Comparison of ENCODE assay signal across 8 cellular contexts in the genomic region with DNA sequence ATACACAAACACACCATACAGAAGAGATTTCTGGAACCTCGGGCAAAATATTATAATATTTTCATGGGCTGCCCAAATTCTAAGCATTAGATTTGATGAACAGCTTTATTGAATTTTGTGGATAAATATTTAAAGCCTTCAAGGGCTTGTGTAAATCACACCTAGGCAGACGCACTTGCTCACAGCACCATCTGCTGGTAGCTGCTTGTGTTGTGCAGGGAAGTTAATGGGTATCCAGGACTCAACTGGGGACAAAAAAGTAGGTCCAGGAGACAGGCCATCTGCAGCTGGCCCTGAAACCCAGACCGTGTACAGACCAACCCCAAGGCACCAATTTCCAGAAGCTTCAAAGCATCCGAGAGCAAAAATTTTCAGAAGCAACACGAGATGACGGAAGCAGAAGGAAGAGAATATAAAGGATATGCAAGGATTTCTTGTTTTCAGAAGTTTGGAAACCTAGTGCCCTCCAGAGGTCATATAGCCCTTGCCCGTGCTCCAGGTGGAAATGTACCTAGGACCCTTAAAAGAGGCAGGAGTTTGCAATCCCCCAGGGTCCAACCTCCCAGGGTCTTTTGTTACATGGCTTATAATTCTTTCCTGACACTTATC.
DNase-seq lines count a peak whose midpoint lies in the region; ATAC-seq and TF ChIP-seq lines count a peak whose summit lies in the region.

No MANE protein-coding gene starts in this region.

- H3K36me3 ChIP-seq in CD4-positive, alpha-beta memory T cell (ENCODE audit: insufficient read depth, low read length): no peaks in the 10 kb centered on the region

- CTCF ChIA-PET in CD4-positive, alpha-beta memory T cell (lab: Charles Lee; ENCODE audit: partially characterized antibody): interaction anchor here (0.6 to 2.3 kb wide), 3 partner anchors 8 to 16 kb away, joined by 3 to 7 read pairs (median 4); no protein-coding TSS in a partner anchor

- no peak overlapping the region for H3K27ac ChIP-seq in dorsolateral prefrontal cortex
- H3K27ac ChIP-seq in CD4-positive, alpha-beta memory T cell (ENCODE audit: low read depth, low read length): no peak overlapping the region

- H3K27ac Mint-ChIP-seq in type B pancreatic cell: no peak overlapping the region
- no peak overlapping the region for H3K27ac Mint-ChIP-seq in CD4-positive, alpha-beta memory T cell

- ATAC-seq in GM19467 (IDR thresholded peaks at IDR 0.05; ENCODE audit: unreplicated experiment): peak; percentile 57

- no peaks in the 10 kb centered on the region for H3K36me3 Mint-ChIP-seq in type B pancreatic cell
- H3K36me3 Mint-ChIP-seq in CD4-positive, alpha-beta memory T cell: no peaks in the 10 kb centered on the region

- intact Hi-C loops in dorsolateral prefrontal cortex (cut with DNase I): loop anchor here (2.0 to 5.0 kb wide), 3 partner anchors 720 to 845 kb away; no protein-coding TSS in a partner anchor
- intact Hi-C loops in CD4-positive, alpha-beta memory T cell (cut with micrococcal nuclease): loop anchor here (5.0 kb wide), 1 partner anchor 720 kb away; no protein-coding TSS in a partner anchor

- H3K9me3 ChIP-seq in CD4-positive, alpha-beta memory T cell (ENCODE audit: control insufficient read depth in 1 of 2, low read length in 2 of 2): no peaks in the 10 kb centered on the region

- H3K27me3 ChIP-seq in dorsolateral prefrontal cortex: peaks cover 0 to 2% (median 0%) of the 10 kb centered on the region in 45 donors
- H3K27me3 ChIP-seq in CD4-positive, alpha-beta memory T cell (ENCODE audit: insufficient read depth, low read length): no peaks in the 10 kb centered on the region

- H3K4me1 Mint-ChIP-seq in type B pancreatic cell (ENCODE audit: unreplicated experiment): no peaks in the 10 kb centered on the region
- peaks cover 0 to 2% (median 0%) of the 10 kb centered on the region in 4 donors for H3K4me1 Mint-ChIP-seq in CD4-positive, alpha-beta memory T cell

- peak; percentile 43 to 96 (median 85) for TF ChIP-seq CTCF in dorsolateral prefrontal cortex (IDR thresholded peaks at IDR 0.05 in 54 of 56, conservative IDR thresholded peaks at IDR 0.05 in 2 of 56; ENCODE audit: low read depth in 1 of 56, partially characterized antibody in 56 of 56)
- TF ChIP-seq CTCF in type B pancreatic cell (conservative IDR thresholded peaks at IDR 0.05): peak; percentile 93

- H3K4me3 ChIP-seq in dorsolateral prefrontal cortex: no peak overlapping the region
- no peak overlapping the region for H3K4me3 ChIP-seq in CD4-positive, alpha-beta memory T cell (ENCODE audit: low read length in 2 of 2)

- peaks cover 41% of the 10 kb centered on the region for H3K27me3 Mint-ChIP-seq in type B pancreatic cell
- peaks cover 0 to 2% of the 10 kb centered on the region in 2 donors for H3K27me3 Mint-ChIP-seq in CD4-positive, alpha-beta memory T cell

- H3K4me3 Mint-ChIP-seq in type B pancreatic cell: no peak overlapping the region
- no peak overlapping the region for H3K4me3 Mint-ChIP-seq in CD4-positive, alpha-beta memory T cell

- POLR2A ChIA-PET in CD4-positive, alpha-beta memory T cell (lab: Charles Lee; ENCODE audit: partially characterized antibody): no interaction called here

- peak; percentile 26 for DNase-seq in DMS153 treated with DMSO at 0.1 percent for 48 hours (lab: John Stamatoyannopoulos, UW; ENCODE audit: unreplicated experiment)
- DNase-seq in Kasumi-1 (lab: John Stamatoyannopoulos, UW): peak; percentile 51 to 54
- peak; percentile 74 for DNase-seq in RPMI8226
- peak; percentile 33 to 85 (median 76) for DNase-seq in dorsolateral prefrontal cortex
- peak; percentile 61 to 89 for DNase-seq in lung microvascular endothelial cell (ENCODE audit: low read depth in 2 of 2)
- no peak for DNase-seq in type B pancreatic cell (ENCODE audit: extremely low spot score, unreplicated experiment)
- no peak for DNase-seq in CD4-positive, alpha-beta memory T cell

- H3K4me1 ChIP-seq in CD4-positive, alpha-beta memory T cell (ENCODE audit: insufficient read depth, low read length): no peaks in the 10 kb centered on the region

- no peaks in the 10 kb centered on the region for H3K9me3 Mint-ChIP-seq in type B pancreatic cell
- H3K9me3 Mint-ChIP-seq in CD4-positive, alpha-beta memory T cell: peaks cover 0 to 2% (median 0%) of the 10 kb centered on the region in 8 donors

Comparison
In these comparisons a context has a peak if more than half of its experiments do, and no peak if none do; other contexts are left out.
1. DNase-seq: peak in DMS153 treated with DMSO at 0.1 percent for 48 hours (single experiment), Kasumi-1 (2 of 2), RPMI8226 (single experiment), dorsolateral prefrontal cortex (10 of 10) and lung microvascular endothelial cell (2 of 2); none in type B pancreatic cell (single experiment) and CD4-positive, alpha-beta memory T cell (0 of 5).